Comparison of ENCODE assay signal across 30 cellular contexts in the genomic region with DNA sequence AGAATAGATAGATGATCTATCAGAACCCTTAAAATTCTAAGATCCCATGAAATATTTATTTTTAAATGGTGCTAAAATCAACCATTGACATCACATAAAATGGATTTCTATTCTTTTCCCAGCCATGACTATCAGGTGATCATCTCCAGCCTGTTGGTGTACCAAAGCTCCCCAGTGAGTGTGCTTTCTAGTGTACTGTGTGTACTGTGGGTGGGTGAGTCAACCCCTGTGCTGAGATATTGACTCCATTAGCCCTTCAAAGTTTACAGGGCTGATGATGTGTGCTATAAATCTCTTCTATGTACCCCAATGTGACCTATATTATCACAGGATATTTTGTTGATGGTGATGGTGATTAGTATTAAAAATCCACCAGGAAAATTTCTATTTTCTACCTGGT.
"Had no signal": no experiment of that assay in that cellular context is flagged by ENCODE, and none has a peak within 500 bp of the region (broad histone marks: within the 10 kb centered on the region; RNA-seq: fewer than 3 reads in every experiment).

No MANE protein-coding gene starts in this region.

- H3K27me3 Mint-ChIP-seq: activated CD4-positive, alpha-beta memory T cell treated with anti-CD3 and anti-CD28 coated beads, Interleukin-2, amount 10 ng/mL, durations not matched to agents 7 days and 5 days; activated CD4-positive, alpha-beta T cell treated with anti-CD3 and anti-CD28 coated beads, Interleukin-2, amount 10 ng/mL, durations not matched to agents 7 days and 5 days; activated naive CD8-positive, alpha-beta T cell; activated T-cell treated with anti-CD3 and anti-CD28 coated beads, Interleukin-2, amount 50 U/mL, for 24 hours; central memory CD8-positive, alpha-beta T cell; effector memory CD8-positive, alpha-beta T cell had no signal

- ATAC-seq: activated T-cell treated with anti-CD3 and anti-CD28 coated beads, Interleukin-2, amount 50 U/mL, for 72 hours; effector memory CD8-positive, alpha-beta T cell; esophagus mucosa; gastroesophageal sphincter; WTC11 had no signal

- H3K27ac Mint-ChIP-seq: activated CD4-positive, alpha-beta memory T cell treated with anti-CD3 and anti-CD28 coated beads, Interleukin-2, amount 10 ng/mL, durations not matched to agents 7 days and 5 days; activated CD4-positive, alpha-beta T cell treated with anti-CD3 and anti-CD28 coated beads, Interleukin-2, amount 10 ng/mL, durations not matched to agents 7 days and 5 days; activated naive CD8-positive, alpha-beta T cell; activated T-cell treated with anti-CD3 and anti-CD28 coated beads, Interleukin-2, amount 50 U/mL, for 24 hours; activated T-cell treated with anti-CD3 and anti-CD28 coated beads, Interleukin-2, amount 50 U/mL, for 72 hours; effector memory CD8-positive, alpha-beta T cell; T-helper 1 cell treated with Interleukin-12 subunit alpha and Interleukin-12 subunit beta and Interleukin-4 antibody, amounts not matched to agents 30 μg/mL and 1 μg/mL, for 36 hours; WTC11 had no signal

- H3K4me1 Mint-ChIP-seq: activated CD4-positive, alpha-beta memory T cell treated with anti-CD3 and anti-CD28 coated beads, Interleukin-2, amount 10 ng/mL, durations not matched to agents 7 days and 5 days; activated CD4-positive, alpha-beta T cell treated with anti-CD3 and anti-CD28 coated beads, Interleukin-2, amount 10 ng/mL, durations not matched to agents 7 days and 5 days; central memory CD8-positive, alpha-beta T cell had no signal

- H3K9me3 Mint-ChIP-seq: WTC11 had no signal

- H3K27ac ChIP-seq: brain microvascular endothelial cell, gastroesophageal sphincter, VCaP had no signal

- H3K36me3 Mint-ChIP-seq: activated naive CD8-positive, alpha-beta T cell; WTC11 had no signal

- H3K4me3 Mint-ChIP-seq: activated CD4-positive, alpha-beta memory T cell treated with anti-CD3 and anti-CD28 coated beads, Interleukin-2, amount 10 ng/mL, durations not matched to agents 7 days and 5 days; activated CD4-positive, alpha-beta T cell treated with anti-CD3 and anti-CD28 coated beads, Interleukin-2, amount 10 ng/mL, durations not matched to agents 7 days and 5 days; activated naive CD8-positive, alpha-beta T cell; activated T-cell treated with anti-CD3 and anti-CD28 coated beads, Interleukin-2, amount 50 U/mL, for 24 hours; activated T-cell treated with anti-CD3 and anti-CD28 coated beads, Interleukin-2, amount 50 U/mL, for 72 hours; central memory CD8-positive, alpha-beta T cell; effector memory CD8-positive, alpha-beta T cell; T-helper 1 cell treated with Interleukin-12 subunit alpha and Interleukin-12 subunit beta and Interleukin-4 antibody, amounts not matched to agents 30 μg/mL and 1 μg/mL, for 36 hours; WTC11 had no signal

- DNase-seq: activated CD4-positive, alpha-beta memory T cell treated with anti-CD3 and anti-CD28 coated beads, Interleukin-2, amount 10 ng/mL, durations not matched to agents 7 days and 5 days; activated CD4-positive, alpha-beta T cell treated with anti-CD3 and anti-CD28 coated beads for 1 hour; activated CD4-positive, alpha-beta T cell treated with anti-CD3 and anti-CD28 coated beads for 4 hours; activated CD4-positive, alpha-beta T cell treated with anti-CD3 and anti-CD28 coated beads, Interleukin-2, amount 10 ng/mL, durations not matched to agents 7 days and 5 days; activated CD4-positive, alpha-beta T cell treated with anti-CD3 and anti-CD28 coated beads, Interleukin-2, amount 50 U/mL, for 4 hours; activated CD8-positive, alpha-beta memory T cell treated with anti-CD3 and anti-CD28 coated beads, Interleukin-2, amount 50 U/mL, for 48 hours; activated effector memory CD4-positive, alpha-beta T cell treated with Interleukin-2 at 50 U/mL for 16 hours; activated gamma-delta T cell treated with Interleukin-2 at 50 U/mL for 16 hours; activated naive CD4-positive, alpha-beta T cell treated with anti-CD3 and anti-CD28 coated beads, Interleukin-2, amount 50 U/mL, for 16 hours; activated naive CD4-positive, alpha-beta T cell treated with Interleukin-2 at 50 U/mL for 16 hours; activated T-cell treated with anti-CD3 and anti-CD28 coated beads for 4 hours; activated T-cell treated with anti-CD3 and anti-CD28 coated beads, Interleukin-2, amount 50 U/mL, for 24 hours; activated T-cell treated with anti-CD3 and anti-CD28 coated beads, Interleukin-2, amount 50 U/mL, for 72 hours; amniotic stem cell; anterior cingulate cortex; brain microvascular endothelial cell; cortex of kidney; dermis blood vessel endothelial cell; effector CD4-positive, alpha-beta T cell; effector memory CD8-positive, alpha-beta T cell; foreskin melanocyte; hippocampal formation; T1000 had no signal
